ENCODE assay signal across 7 cellular contexts in the genomic region with DNA sequence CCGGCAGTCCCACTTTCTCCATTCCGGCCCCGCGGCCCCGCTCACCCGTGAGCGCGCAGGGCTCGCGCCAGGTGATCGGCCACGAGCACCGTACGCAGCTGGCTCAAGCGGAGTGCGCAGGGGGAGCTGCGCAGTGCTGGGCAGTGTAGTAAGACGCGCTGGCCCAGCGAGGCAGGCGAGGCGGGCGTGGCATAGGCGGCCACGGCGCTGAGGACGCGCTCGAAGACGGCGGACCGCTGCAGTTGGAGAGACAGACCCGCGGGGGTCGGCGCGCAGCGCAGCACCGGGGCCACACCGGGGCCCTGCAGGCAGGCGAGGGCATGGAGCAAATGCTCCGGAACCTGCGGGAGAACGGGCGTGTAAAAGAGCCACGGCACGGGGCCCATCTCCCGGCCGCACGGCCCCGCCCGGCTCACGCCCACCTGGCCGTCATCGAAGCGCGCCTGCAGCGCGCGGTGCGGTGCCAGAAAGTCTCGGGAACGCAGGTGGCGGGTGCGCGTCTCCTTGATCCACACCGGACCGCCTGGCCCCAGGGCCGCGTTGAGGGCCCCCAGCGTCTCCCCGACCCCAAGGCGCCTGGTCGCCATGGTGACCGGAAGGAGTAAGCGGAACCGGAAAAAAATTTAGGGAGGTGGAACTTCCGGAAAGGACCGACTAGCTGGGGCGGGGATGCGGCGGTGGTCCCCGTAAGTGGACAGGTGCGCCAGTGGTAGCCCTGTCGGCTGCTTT. TPM values are rescaled to one million over a fixed set of nuclear protein-coding genes. Genes with fewer than 3 reads are reported as not detected.
DNase-seq lines count a peak whose midpoint lies in the region; ATAC-seq, FAIRE-seq and TF ChIP-seq lines count a peak whose summit lies in the region.

A gene with protein sequence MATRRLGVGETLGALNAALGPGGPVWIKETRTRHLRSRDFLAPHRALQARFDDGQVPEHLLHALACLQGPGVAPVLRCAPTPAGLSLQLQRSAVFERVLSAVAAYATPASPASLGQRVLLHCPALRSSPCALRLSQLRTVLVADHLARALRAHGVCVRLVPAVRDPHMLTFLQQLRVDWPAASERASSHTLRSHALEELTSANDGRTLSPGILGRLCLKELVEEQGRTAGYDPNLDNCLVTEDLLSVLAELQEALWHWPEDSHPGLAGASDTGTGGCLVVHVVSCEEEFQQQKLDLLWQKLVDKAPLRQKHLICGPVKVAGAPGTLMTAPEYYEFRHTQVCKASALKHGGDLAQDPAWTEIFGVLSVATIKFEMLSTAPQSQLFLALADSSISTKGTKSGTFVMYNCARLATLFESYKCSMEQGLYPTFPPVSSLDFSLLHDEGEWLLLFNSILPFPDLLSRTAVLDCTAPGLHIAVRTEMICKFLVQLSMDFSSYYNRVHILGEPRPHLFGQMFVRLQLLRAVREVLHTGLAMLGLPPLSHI (minus strand): TSS at position 603 of the 729 bp plus-strand sequence. CDS start 16 bp downstream, at position 587.

- H3K4me3 ChIP-seq in bronchial epithelial cell (ENCODE audit: low read depth, low read length) = peak within 1 kb of the TSS; percentile 79
- peak within 1 kb of the TSS; percentile 88 to 96 (median 90) for H3K4me3 ChIP-seq in gastrocnemius medialis

- no peaks in the 10 kb centered on the region for H3K9me3 ChIP-seq in gastrocnemius medialis

- DNase-seq in NCI-H2171 treated with DMSO at 0.1 percent for 48 hours (lab: John Stamatoyannopoulos, UW) = peak; percentile 63
- peak; percentile 39 for DNase-seq in bronchial epithelial cell (ENCODE audit: low read depth)
- peak; percentile 76 for DNase-seq in iPS-NIHi11 (ENCODE audit: low spot score)
- peak in 1 of 2 donors; percentile 40 for DNase-seq in gastrocnemius medialis

- H3K27me3 ChIP-seq in bronchial epithelial cell (ENCODE audit: control insufficient read depth, insufficient read depth, low read length) (no peaks in the 10 kb centered on the region), gastrocnemius medialis (no peaks in the 10 kb centered on the region)

- FAIRE-seq in bronchial epithelial cell (lab: Jason Lieb, UNC) = no peak

- H3K36me3 ChIP-seq in bronchial epithelial cell (ENCODE audit: control insufficient read depth, insufficient read depth, low read length) = peaks cover 25% of the 10 kb centered on the region
- H3K36me3 ChIP-seq in gastrocnemius medialis = peaks cover 0 to 29% of the 10 kb centered on the region in 2 donors

- peak; percentile 10 for ATAC-seq in GM18867 (IDR thresholded peaks at IDR 0.05; ENCODE audit: unreplicated experiment)
- ATAC-seq in gastrocnemius medialis = no peak
- no peak for ATAC-seq in HG02571 (IDR thresholded peaks at IDR 0.05; ENCODE audit: unreplicated experiment)

- H3K27ac ChIP-seq in VCaP (peak within 1 kb of the TSS; percentile 99), gastrocnemius medialis (peak within 1 kb of the TSS; percentile 78 to 100 (median 84))

- TF ChIP-seq CTCF in VCaP (conservative IDR thresholded peaks at IDR 0.05) (no peak), bronchial epithelial cell (IDR thresholded peaks at IDR 0.05; ENCODE audit: insufficient read depth, low read length, severe bottlenecking) (no peak), gastrocnemius medialis (IDR thresholded peaks at IDR 0.05 in 4 of 5, conservative IDR thresholded peaks at IDR 0.05 in 1 of 5) (no peak)

- TF ChIP-seq POLR2A in gastrocnemius medialis (IDR thresholded peaks at IDR 0.05) = peak; percentile 26 to 65

- in situ Hi-C loops in gastrocnemius medialis (cut with MboI; ENCODE audit: low sequenced_read_pairs in 4 of 4) = no loop called here

- intact Hi-C loops in gastrocnemius medialis (cut with DNase I; ENCODE audit: low total_unique reads) = no loop called here

- peaks cover 36 to 48% of the 10 kb centered on the region in 2 donors for H3K4me1 ChIP-seq in gastrocnemius medialis

RNA-seq across cellular contexts. Expression of the gene that starts here (rescaled TPM):
- total RNA-seq in bronchial epithelial cell (34.2 and 44.0 TPM in 2 replicates), gastrocnemius medialis (10 to 100 TPM; 10.6 to 20.1 (median 16.3) TPM)
